In genomic region chr1:205109269-205109668, GRCh38 we compare ENCODE assay signal across 17 cellular contexts. TPM values are rescaled to one million over a fixed set of nuclear protein-coding genes. Genes with fewer than 3 reads are reported as not detected.
DNase-seq lines count a peak whose midpoint lies in the region; ATAC-seq and TF ChIP-seq lines count a peak whose summit lies in the region.
"Had no signal": no experiment of that assay in that cellular context is flagged by ENCODE, and none has a peak within 500 bp of the region (broad histone marks: within the 10 kb centered on the region; RNA-seq: fewer than 3 reads in every experiment).

No MANE protein-coding gene starts in this region.

- intact Hi-C loops in MCF 10A (cut with micrococcal nuclease) (no loop called here), breast epithelium (cut with DNase I; ENCODE audit: low total_unique reads) (no loop called here), ovary (cut with DNase I) (no loop called here)

- BruUV-seq in MCF 10A (replicated peaks; lab: Mats Ljungman, UMichigan): no TSS peak

- TF ChIP-seq POLR2A in breast epithelium (IDR thresholded peaks at IDR 0.05) (no peak), ovary (IDR thresholded peaks at IDR 0.05) (no peak)

- 84 to 98% (median 92%) methylated on average over 1 of the region's 1 CpG for WGBS in ovary, 3 donors

- POLR2A ChIA-PET in MCF 10A (lab: Yijun Ruan, JAX): interaction anchor here (0.7 to 6.7 kb wide), 4 partner anchors 10 to 133 kb away, joined by 3 to 71 read pairs (median 4); partner anchors contain the start of gene RBBP5

- no peaks in the 10 kb centered on the region for H3K27me3 ChIP-seq in breast epithelium
- H3K27me3 ChIP-seq in Karpas-422 (ENCODE audit: low read length): no peaks in the 10 kb centered on the region
- no peaks in the 10 kb centered on the region for H3K27me3 ChIP-seq in ovary
- H3K27me3 ChIP-seq: BE2C had no signal

- H3K4me3 ChIP-seq in breast epithelium: no peak overlapping the region
- peak overlapping the region; percentile 6; the same call in 1 of the 2 replicates for H3K4me3 ChIP-seq in Karpas-422 (ENCODE audit: low read length)
- H3K4me3 ChIP-seq in ovary: no peak overlapping the region
- H3K4me3 ChIP-seq: GM23338 had no signal

- 0 out of 2 replicates have a peak overlapping the region, but pooled peaks have one; percentile 31 for H3K9ac ChIP-seq in Karpas-422 (ENCODE audit: low read length)

- CTCF ChIA-PET in MCF 10A (lab: Yijun Ruan, JAX): interaction anchor here (0.6 to 3.4 kb wide), 19 partner anchors 9 to 1165 kb away, joined by 3 to 21 read pairs (median 5); partner anchors contain the start of gene RBBP5

- H3K27me3 Mint-ChIP-seq in MCF 10A (ENCODE audit: insufficient read depth, unreplicated experiment): no peaks in the 10 kb centered on the region
- H3K27me3 Mint-ChIP-seq: CD8-positive, alpha-beta memory T cell had no signal

- no peaks in the 10 kb centered on the region for H3K4me1 ChIP-seq in breast epithelium
- peaks cover 36% of the 10 kb centered on the region for H3K4me1 ChIP-seq in Karpas-422 (ENCODE audit: low read length)
- H3K4me1 ChIP-seq in ovary (ENCODE audit: insufficient read depth): no peaks in the 10 kb centered on the region
- H3K4me1 ChIP-seq: BE2C, Caco-2 had no signal

- H3K9me3 ChIP-seq in breast epithelium (no peaks in the 10 kb centered on the region), Karpas-422 (ENCODE audit: low read length) (no peaks in the 10 kb centered on the region), ovary (no peaks in the 10 kb centered on the region)
- H3K9me3 ChIP-seq: BE2C, Caco-2 had no signal

- DNase-seq in MCF 10A (ENCODE audit: unreplicated experiment) (no peak), breast epithelium (ENCODE audit: low spot score in 2 of 2) (no peak), Karpas-422 (peak; percentile 45), inferior parietal cortex (ENCODE audit: extremely low spot score) (peak; percentile 51), superior temporal gyrus (ENCODE audit: extremely low spot score) (peak; percentile 64), NCI-H1930 (lab: John Stamatoyannopoulos, UW) (no peak), ovary (no peak)
- DNase-seq: BE2C; Caco-2; CD8-positive, alpha-beta memory T cell; DND-41; GDM1; H9 had no signal

- TF ChIP-seq CTCF in MCF 10A (IDR thresholded peaks at IDR 0.05; ENCODE audit: unreplicated experiment): no peak
- no peak for TF ChIP-seq CTCF in breast epithelium (IDR thresholded peaks at IDR 0.05)
- TF ChIP-seq CTCF in ovary (IDR thresholded peaks at IDR 0.05): no peak

- no peak for TF ChIP-seq EP300 in ovary (IDR thresholded peaks at IDR 0.05)

- H3K9me3 Mint-ChIP-seq in MCF 10A (ENCODE audit: unreplicated experiment): no peaks in the 10 kb centered on the region
- H3K9me3 Mint-ChIP-seq: CD8-positive, alpha-beta memory T cell; GM23338; H9 had no signal

- H3K36me3 ChIP-seq in breast epithelium: peaks cover 6% of the 10 kb centered on the region
- peaks cover 51% of the 10 kb centered on the region for H3K36me3 ChIP-seq in Karpas-422 (ENCODE audit: insufficient read depth, low read length)
- no peaks in the 10 kb centered on the region for H3K36me3 ChIP-seq in ovary

- H3K79me2 ChIP-seq in Karpas-422 (ENCODE audit: low read length): peaks cover 74% of the 10 kb centered on the region

- H3K4me1 Mint-ChIP-seq in MCF 10A (ENCODE audit: insufficient read depth, unreplicated experiment): no peaks in the 10 kb centered on the region
- H3K4me1 Mint-ChIP-seq: GM23338, H9 had no signal

- no peaks in the 10 kb centered on the region for H4K20me1 ChIP-seq in Karpas-422 (ENCODE audit: insufficient read depth, low read depth, low read length)

- no peak overlapping the region for H3K27ac ChIP-seq in breast epithelium
- peak overlapping the region; percentile 76 for H3K27ac ChIP-seq in Karpas-422 (ENCODE audit: low read length)
- no peak overlapping the region for H3K27ac ChIP-seq in ovary
- H3K27ac ChIP-seq: C4-2B had no signal

- peak overlapping the region; percentile 7 for H3K27ac Mint-ChIP-seq in MCF 10A (ENCODE audit: low read depth, unreplicated experiment)
- H3K27ac Mint-ChIP-seq: GM23338 had no signal

- H3K9me2 ChIP-seq in Karpas-422 (replicated peaks; ENCODE audit: insufficient read depth, low read length): no peaks in the 10 kb centered on the region

- peaks cover 71% of the 10 kb centered on the region for H3K36me3 Mint-ChIP-seq in MCF 10A (ENCODE audit: insufficient read depth, unreplicated experiment)

- no peak for ATAC-seq in HG03280 (IDR thresholded peaks at IDR 0.05; ENCODE audit: unreplicated experiment)
- ATAC-seq: GM23338, HepG2 had no signal

- no peak overlapping the region for H3K4me3 Mint-ChIP-seq in MCF 10A (ENCODE audit: unreplicated experiment)
- H3K4me3 Mint-ChIP-seq: CD8-positive, alpha-beta memory T cell; GM23338; H9 had no signal

- no peak overlapping the region for H2AFZ ChIP-seq in Karpas-422 (ENCODE audit: low read length)
- H2AFZ ChIP-seq: GM23338 had no signal

- H3K4me2 ChIP-seq in Karpas-422 (ENCODE audit: low read depth, low read length, poor library complexity, severe bottlenecking): peak overlapping the region; percentile 46
- H3K4me2 ChIP-seq: GM23338 had no signal

RNA-seq across cellular contexts. Expression of gene RBBP5, which starts 12.5 kb away (rescaled TPM):
- total RNA-seq in MCF 10A (2022) (24.8 and 30.4 TPM in 2 replicates), breast epithelium (10 to 100 TPM; 15.7 to 25.5 (median 15.8) TPM), ovary (10 to 100 TPM in 6 of 7 donors, 1 to 10 TPM in 1; 10.0 to 19.1 (median 15.1) TPM)
- total RNA-seq in Karpas-422 (2014; rRNA removed; shearing (Covaris generic); ENCODE audit: low replicate concordance): 15.2 and 15.8 TPM in 2 replicates
- polyA plus RNA-seq in ovary: 10 to 100 TPM in 1 of 2 donors, 1 to 10 TPM in 1; 6.8 to 16.7 TPM

RNA-seq across cellular contexts. Expression of gene TMEM81, which starts 25.0 kb away (rescaled TPM):
- 4.2 and 4.8 TPM in 2 replicates for total RNA-seq in MCF 10A (2022)
- 1 to 10 TPM; 2.5 to 3.2 (median 2.6) TPM for total RNA-seq in breast epithelium
- 1.7 and 2.2 TPM in 2 replicates for total RNA-seq in Karpas-422 (2014; rRNA removed; shearing (Covaris generic); ENCODE audit: low replicate concordance)
- 1 to 10 TPM in 6 of 7 donors, under 1 TPM in 1; 0.92 to 4.2 (median 3.5) TPM for total RNA-seq in ovary
- 1 to 10 TPM; 2.0 to 2.1 TPM for polyA plus RNA-seq in ovary

Comparison
In these comparisons a context has a peak if more than half of its experiments do, and no peak if none do; other contexts are left out.
1. DNase-seq: peak in Karpas-422 (single experiment), inferior parietal cortex (single experiment) and superior temporal gyrus (single experiment); none in MCF 10A (single experiment), breast epithelium (0 of 2), NCI-H1930 (0 of 2) and ovary (0 of 5).